Comparison of ENCODE assay signal across 15 cellular contexts in the genomic region with DNA sequence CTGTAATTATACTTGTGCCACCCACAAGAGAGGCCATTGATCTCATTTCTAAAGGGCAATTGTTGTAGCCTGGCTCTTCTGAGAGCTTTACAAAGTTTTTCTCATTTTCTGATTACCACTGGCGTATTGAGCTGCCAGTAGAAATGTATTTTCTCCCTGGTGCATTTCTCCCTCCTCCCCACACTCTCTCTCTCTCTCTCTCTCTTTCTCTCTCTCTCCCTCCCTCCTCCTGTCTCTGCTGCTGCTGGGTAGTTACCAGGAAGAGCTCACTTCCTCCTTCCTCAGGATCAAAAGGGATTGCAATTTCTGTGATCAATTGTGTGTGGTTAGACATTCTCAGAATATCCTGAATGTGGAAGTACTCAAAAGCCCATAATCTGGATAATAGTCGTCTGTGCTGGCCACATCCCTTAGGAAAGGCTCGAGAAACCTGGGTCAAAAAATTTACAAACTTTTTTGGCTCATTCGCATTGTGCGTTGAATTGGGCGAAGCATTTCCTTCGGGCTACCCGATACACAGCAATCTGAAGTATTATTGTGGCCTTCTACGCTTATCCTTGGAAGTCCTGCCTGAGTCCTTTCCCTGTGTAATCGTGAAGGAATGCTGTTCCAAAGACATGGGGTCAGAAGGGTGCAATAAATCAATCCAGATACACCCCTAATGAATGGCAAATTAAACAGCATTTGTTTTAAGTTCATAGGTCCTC.
DNase-seq lines count a peak whose midpoint lies in the region; ATAC-seq lines count a peak whose summit lies in the region.
"Had no signal": no experiment of that assay in that cellular context is flagged by ENCODE, and none has a peak within 500 bp of the region (broad histone marks: within the 10 kb centered on the region; RNA-seq: fewer than 3 reads in every experiment).

No MANE protein-coding gene starts in this region.

- peak; percentile 82 for DNase-seq in COLO829 (ENCODE audit: low spot score)
- DNase-seq in Jurkat, Clone E6-1 (ENCODE audit: low read depth, low spot score): peak; percentile 25
- DNase-seq in amniotic epithelial cell (ENCODE audit: low read depth): peak; percentile 73
- DNase-seq in kidney tubule cell (ENCODE audit: low spot score): peak; percentile 82
- no peak for DNase-seq in SIG-M5 (lab: John Stamatoyannopoulos, UW)
- no peak for DNase-seq in T1000 (lab: John Stamatoyannopoulos, UW)
- DNase-seq: activated CD4-positive, CD25-positive, alpha-beta regulatory T cell treated with anti-CD3 and anti-CD28 coated beads, Interleukin-2, amount 50 U/mL, for 72 hours; activated naive CD4-positive, alpha-beta T cell treated with anti-CD3 and anti-CD28 coated beads, Interleukin-2, amount 10 ng/mL, durations not matched to agents 7 days and 5 days; C1 segment of cervical spinal cord; endodermal cell; kidney; NCI-H1092 treated with DMSO at 0.1 percent for 48 hours had no signal

- ATAC-seq in GM21717 (IDR thresholded peaks at IDR 0.05; ENCODE audit: unreplicated experiment) (no peak), HG02610 (IDR thresholded peaks at IDR 0.05; ENCODE audit: unreplicated experiment) (no peak)

- H3K4me3 ChIP-seq in Jurkat, Clone E6-1 (ENCODE audit: low read length): no peak overlapping the region
- H3K4me3 ChIP-seq: vagina had no signal

Comparison
In these comparisons a context has a peak if more than half of its experiments do, and no peak if none do; other contexts are left out.
1. DNase-seq: peak in COLO829 (single experiment), Jurkat, Clone E6-1 (single experiment), amniotic epithelial cell (single experiment) and kidney tubule cell (single experiment); none in SIG-M5 (single experiment) and T1000 (single experiment).